ENCODE assay signal across 15 cellular contexts in the genomic region with DNA sequence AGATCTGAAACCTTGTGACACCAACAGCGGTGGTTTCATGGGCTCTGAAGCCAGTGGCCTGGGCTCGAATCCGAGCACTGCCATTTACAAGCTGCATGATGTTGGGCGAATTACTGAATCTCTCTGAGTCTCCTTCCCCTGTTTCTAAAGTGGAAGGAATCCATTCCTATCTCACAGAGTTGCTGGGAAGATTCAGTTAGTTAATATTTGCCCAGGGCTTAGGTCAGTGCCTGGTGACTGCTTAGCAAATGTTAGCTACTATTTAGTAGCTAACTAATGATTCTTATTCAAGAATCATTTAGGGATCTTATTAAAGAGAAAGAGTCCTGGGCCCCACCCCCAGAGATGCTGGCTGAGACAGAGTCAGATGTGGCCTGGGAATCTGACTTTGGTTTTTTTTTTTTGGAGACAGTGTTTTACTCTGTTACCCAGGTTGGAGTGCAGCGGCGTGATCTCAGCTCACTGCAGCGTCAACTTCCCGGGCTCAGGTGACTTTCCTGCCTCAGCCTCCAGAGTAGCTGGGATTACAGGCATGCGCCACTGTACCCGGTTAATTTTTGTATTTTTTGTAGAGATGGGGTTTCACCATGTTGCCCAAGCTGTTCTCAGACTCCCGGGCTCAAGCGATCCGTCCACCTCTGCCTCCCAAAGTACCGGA.
"Had no signal": no experiment of that assay in that cellular context is flagged by ENCODE, and none has a peak within 500 bp of the region (broad histone marks: within the 10 kb centered on the region; RNA-seq: fewer than 3 reads in every experiment).

No MANE protein-coding gene starts in this region.

- H3K4me3 ChIP-seq: dorsolateral prefrontal cortex, mucosa of descending colon, smooth muscle cell had no signal

- ATAC-seq: esophagus mucosa; mucosa of descending colon; naive thymus-derived CD8-positive, alpha-beta T cell; right cardiac atrium had no signal

- H3K27ac ChIP-seq: dorsolateral prefrontal cortex had no signal

- H3K27me3 ChIP-seq: dorsolateral prefrontal cortex had no signal

- H3K9me3 ChIP-seq: mucosa of descending colon had no signal

- DNase-seq: cortex of kidney; dorsolateral prefrontal cortex; effector CD8-positive, alpha-beta T cell; glutamatergic neuron; kidney; mammary epithelial cell; mucosa of descending colon; naive thymus-derived CD8-positive, alpha-beta T cell; posterior cingulate gyrus; right cardiac atrium; stimulated activated CD4-positive, alpha-beta T cell treated with anti-CD3 and anti-CD28 coated beads, Interleukin-2, amount 100 ng/mL, for 48 hours; stimulated activated naive CD4-positive, alpha-beta T cell treated with Interleukin-2 at 50 U/mL for 16 hours; trophoblast cell had no signal
